10 cellular contexts compared by ENCODE assay signal in the genomic region with DNA sequence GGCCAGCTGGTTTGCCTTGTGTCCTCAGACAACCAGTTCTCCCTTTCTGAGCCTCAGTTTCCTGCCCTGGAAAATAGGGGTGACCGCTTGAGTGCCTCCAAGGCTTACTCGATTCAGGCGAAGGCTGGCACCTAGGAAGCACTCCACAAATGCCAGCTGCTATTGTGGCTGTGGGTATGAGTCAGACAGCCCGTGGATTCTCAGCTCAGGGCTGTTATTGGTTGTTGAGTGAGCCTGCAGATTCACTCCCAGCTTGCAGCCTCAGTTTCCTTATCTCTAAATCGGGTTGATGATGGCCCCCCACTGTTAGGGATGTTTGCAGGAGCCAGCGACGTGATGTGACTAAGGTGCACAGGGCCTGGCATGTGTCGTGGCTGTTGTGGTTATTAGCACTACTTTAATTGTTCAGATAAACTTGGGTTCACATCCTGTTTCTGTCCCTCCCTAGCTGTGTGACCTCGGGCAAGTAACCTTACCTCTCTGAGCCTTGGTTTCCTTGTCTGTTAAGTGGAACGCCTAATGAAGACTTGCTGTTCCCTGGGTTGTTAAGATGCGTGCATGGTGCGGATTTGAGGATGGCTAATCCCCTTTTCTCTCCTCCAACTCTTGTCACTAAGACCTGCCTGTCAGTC. TPM values are rescaled to one million over a fixed set of nuclear protein-coding genes. Genes with fewer than 3 reads are reported as not detected.
DNase-seq lines count a peak whose midpoint lies in the region; ATAC-seq, FAIRE-seq and TF ChIP-seq lines count a peak whose summit lies in the region.
"Had no signal": no experiment of that assay in that cellular context is flagged by ENCODE, and none has a peak within 500 bp of the region (broad histone marks: within the 10 kb centered on the region; RNA-seq: fewer than 3 reads in every experiment).

No MANE protein-coding gene starts in this region.

- WGBS in adrenal gland, 4 donors = 62 to 74% (median 74%) methylated on average over 7 to 12 of the region's 12 CpGs

- no peak for TF ChIP-seq POLR2A in H54 (IDR thresholded peaks at IDR 0.05; ENCODE audit: low read depth, low read length)
- TF ChIP-seq POLR2A in adrenal gland (IDR thresholded peaks at IDR 0.05) = peak in 1 of 2 donors; percentile 14

- H3K27me3 ChIP-seq in AG04450 (ENCODE audit: control insufficient read depth, insufficient read depth, low read length) = no peaks in the 10 kb centered on the region
- no peaks in the 10 kb centered on the region for H3K27me3 ChIP-seq in adrenal gland
- H3K27me3 ChIP-seq: MG63 had no signal

- peak overlapping the region; percentile 80 for H3K4me3 ChIP-seq in AG04450 (ENCODE audit: low read depth, low read length)
- H3K4me3 ChIP-seq in adrenal gland = no peak overlapping the region

- POLR2A ChIA-PET in AG04450 (lab: Yijun Ruan, JAX) = no interaction called here

- intact Hi-C loops in adrenal gland (cut with DNase I) = loop anchor here (5.0 to 10.0 kb wide), 2 partner anchors 51 to 81 kb away; no protein-coding TSS in a partner anchor

- CTCF ChIA-PET in AG04450 (lab: Charles Lee) = no interaction called here

- H3K27ac ChIP-seq in AG04450 (ENCODE audit: low read depth, low read length) (peak overlapping the region; percentile 21), adrenal gland (no peak overlapping the region)

- TF ChIP-seq CTCF in AG04450 (IDR thresholded peaks at IDR 0.05; ENCODE audit: low read depth, low read length) (no peak), adrenal gland (IDR thresholded peaks at IDR 0.05) (no peak)

- FAIRE-seq in H54 (lab: Jason Lieb, UNC) = no peak

- no peaks in the 10 kb centered on the region for H3K36me3 ChIP-seq in adrenal gland (replicated peaks in 1 of 2)

- H3K4me1 ChIP-seq in adrenal gland (replicated peaks in 1 of 2) = peaks cover 11 to 25% of the 10 kb centered on the region in 2 donors

- ATAC-seq in GM18907 (IDR thresholded peaks at IDR 0.05; ENCODE audit: unreplicated experiment) = no peak

- H3K9me3 ChIP-seq in AG04450 (ENCODE audit: control insufficient read depth, insufficient read depth, low read length) (no peaks in the 10 kb centered on the region; the same call in 1 of the 2 replicates), adrenal gland (replicated peaks in 1 of 3) (no peaks in the 10 kb centered on the region)
- H3K9me3 ChIP-seq: MG63 had no signal

- no peak for DNase-seq in AG04450 (ENCODE audit: low read depth, low spot score)
- DNase-seq in H54 (ENCODE audit: insufficient read length, low spot score) = peak; percentile 74
- DNase-seq in adrenal gland = peak in 4 of 7 donors; percentile 41 to 54 (median 48)
- peak; percentile 45 for DNase-seq in kidney tubule cell (ENCODE audit: low spot score)
- DNase-seq in NCI-H510A (lab: John Stamatoyannopoulos, UW) = no peak
- DNase-seq in effector CD4-positive, alpha-beta T cell = no peak
- no peak for DNase-seq in pons (ENCODE audit: low spot score)
- DNase-seq: cortex of kidney, MG63 had no signal

RNA-seq across cellular contexts. Expression of a gene that starts 2.4 kb away (rescaled TPM):
- polyA plus RNA-seq in AG04450 (2011; rRNA removed) = 12.6 and 18.9 TPM in 2 replicates
- polyA minus RNA-seq in AG04450 (2011; rRNA and poly(A)+ RNA removed) = 26.4 and 37.1 TPM in 2 replicates
- total RNA-seq in adrenal gland = 10 to 100 TPM; 12.6 to 41.9 (median 26.6) TPM
- polyA plus RNA-seq in adrenal gland = 10 to 100 TPM; 19.1 to 53.3 (median 28.8) TPM

RNA-seq across cellular contexts. Expression of a gene that starts 8.3 kb away (rescaled TPM):
- polyA plus RNA-seq in AG04450 (2011; rRNA removed) (not detected in 2 replicates), adrenal gland (10 to 100 TPM in 2 of 3 donors, 1 to 10 TPM in 1; 2.1 to 24.6 (median 10.9) TPM)
- polyA minus RNA-seq in AG04450 (2011; rRNA and poly(A)+ RNA removed) = not detected in 2 replicates
- 10 to 100 TPM; 14.8 to 26.4 (median 16.7) TPM for total RNA-seq in adrenal gland

Comparison
In these comparisons a context has a peak if more than half of its experiments do, and no peak if none do; other contexts are left out.
1. DNase-seq: peak in H54 (single experiment), adrenal gland (4 of 7) and kidney tubule cell (single experiment); none in AG04450 (single experiment), NCI-H510A (single experiment), effector CD4-positive, alpha-beta T cell (single experiment) and pons (single experiment).